11 cellular contexts compared by ENCODE assay signal in genomic region chr22:38144025-38144405, GRCh38. TPM values are rescaled to one million over a fixed set of nuclear protein-coding genes. Genes with fewer than 3 reads are reported as not detected.
A peak's percentile ranks its signal among the peaks of the same experiment; 100 is the strongest.
DNase-seq lines count a peak whose midpoint lies in the region; ATAC-seq and TF ChIP-seq lines count a peak whose summit lies in the region.
"Had no signal": no experiment of that assay in that cellular context is flagged by ENCODE, and none has a peak within 500 bp of the region (broad histone marks: within the 10 kb centered on the region; RNA-seq: fewer than 3 reads in every experiment).

No MANE protein-coding gene starts in this region.

- DNase-seq in cardiac septum (ENCODE audit: low spot score) (peak; percentile 24), Right ventricle myocardium inferior (ENCODE audit: missing footprints) (no peak), RKO (ENCODE audit: low spot score) (peak; percentile 46), upper lobe of right lung (peak; percentile 41), GM03348 (ENCODE audit: low spot score) (no peak), NOMO-1 treated with dmso at 0.1 percent for 144 hours (lab: John Stamatoyannopoulos, UW; ENCODE audit: unreplicated experiment) (no peak)
- DNase-seq: activated CD4-positive, CD25-positive, alpha-beta regulatory T cell treated with anti-CD3 and anti-CD28 coated beads, Interleukin-2, amount 50 U/mL, for 72 hours; cerebellar nuclear complex; NCI-H1092 had no signal

- H3K9me3 ChIP-seq in upper lobe of right lung = no peaks in the 10 kb centered on the region

- H3K36me3 ChIP-seq in upper lobe of right lung = no peaks in the 10 kb centered on the region

- H3K4me3 ChIP-seq in upper lobe of right lung = no peak overlapping the region

- ATAC-seq in Right ventricle myocardium inferior (no peak), esophagus mucosa (peak; percentile 27), upper lobe of right lung (no peak), GM18502 (IDR thresholded peaks at IDR 0.05; ENCODE audit: poor library complexity, unreplicated experiment) (no peak)

- intact Hi-C loops in cardiac septum (cut with DNase I) (no loop called here), Right ventricle myocardium inferior (cut with DNase I) (no loop called here), upper lobe of right lung (cut with DNase I) (no loop called here)

- no peak for TF ChIP-seq CTCF in upper lobe of right lung (IDR thresholded peaks at IDR 0.05)

- H3K27ac ChIP-seq in upper lobe of right lung = no peak overlapping the region

- H3K27me3 ChIP-seq in upper lobe of right lung = no peaks in the 10 kb centered on the region

- peaks cover 6% of the 10 kb centered on the region for H3K4me1 ChIP-seq in upper lobe of right lung

RNA-seq across cellular contexts. Expression of gene BAIAP2L2, which starts 33.5 kb away (rescaled TPM):
- total RNA-seq in cardiac septum (0.24 TPM), Right ventricle myocardium inferior (0.30 TPM), esophagus mucosa (4.5 TPM), upper lobe of right lung (0.29 TPM)

RNA-seq across cellular contexts. Expression of gene PLA2G6, which starts 37.6 kb away (rescaled TPM):
- 12.5 TPM for total RNA-seq in cardiac septum
- total RNA-seq in Right ventricle myocardium inferior = 11.4 TPM
- 12.8 TPM for total RNA-seq in esophagus mucosa
- total RNA-seq in upper lobe of right lung = 52.4 TPM

RNA-seq across cellular contexts. Expression of gene MAFF, which starts 57.8 kb away (rescaled TPM):
- total RNA-seq in cardiac septum = 9.8 TPM
- total RNA-seq in Right ventricle myocardium inferior = 4.7 TPM
- total RNA-seq in esophagus mucosa = 35.6 TPM
- total RNA-seq in upper lobe of right lung = 48.9 TPM

Comparison
In these comparisons a context has a peak if more than half of its experiments do, and no peak if none do; other contexts are left out.
1. DNase-seq: peak in cardiac septum (single experiment), RKO (single experiment) and upper lobe of right lung (single experiment); none in Right ventricle myocardium inferior (single experiment), GM03348 (single experiment) and NOMO-1 treated with dmso at 0.1 percent for 144 hours (single experiment).